In genomic region chr5:72238712-72239445, GRCh38 we compare ENCODE assay signal across 15 cellular contexts.
A peak's percentile ranks its signal among the peaks of the same experiment; 100 is the strongest.
DNase-seq lines count a peak whose midpoint lies in the region; ATAC-seq and TF ChIP-seq lines count a peak whose summit lies in the region.
"Had no signal": no experiment of that assay in that cellular context is flagged by ENCODE, and none has a peak within 500 bp of the region (broad histone marks: within the 10 kb centered on the region; RNA-seq: fewer than 3 reads in every experiment).

No MANE protein-coding gene starts in this region.

- H3K27ac Mint-ChIP-seq in chondrocyte (ENCODE audit: unreplicated experiment) (peak overlapping the region; percentile 69), osteocyte (ENCODE audit: unreplicated experiment) (peak overlapping the region; percentile 45)
- no peak overlapping the region for H3K27ac Mint-ChIP-seq in activated CD8-positive, alpha-beta T cell treated with anti-CD3 and anti-CD28 coated beads for 36 hours

- in situ Hi-C loops in KBM-7 (cut with MboI; ENCODE audit: low pct_unique_long_range_greater_than_20kb, low sequenced_read_pairs): no loop called here

- POLR2A ChIA-PET in activated CD8-positive, alpha-beta T cell treated with anti-CD3 and anti-CD28 coated beads for 36 hours (lab: Charles Lee): interaction anchor here (1.4 kb wide), 1 partner anchor 10 kb away, joined by 3 read pairs; no protein-coding TSS in a partner anchor

- H3K27me3 ChIP-seq in HUES6 (ENCODE audit: control insufficient read depth, insufficient read depth, low read length) (no peaks in the 10 kb centered on the region), iPS-20b (ENCODE audit: insufficient read depth, low read length) (no peaks in the 10 kb centered on the region), psoas muscle (ENCODE audit: insufficient read depth in 3 of 3, low read length in 2 of 3) (no peaks in the 10 kb centered on the region)
- H3K27me3 ChIP-seq: SJSA1 had no signal

- intact Hi-C loops in psoas muscle (cut with DNase I): no loop called here
- intact Hi-C loops in activated CD8-positive, alpha-beta T cell treated with anti-CD3 and anti-CD28 coated beads for 36 hours (cut with micrococcal nuclease): no loop called here

- DNase-seq in chondrocyte (ENCODE audit: low spot score): no peak
- no peak for DNase-seq in osteocyte (ENCODE audit: extremely low spot score, unreplicated experiment)
- no peak for DNase-seq in psoas muscle
- DNase-seq in KBM-7: no peak
- DNase-seq in activated CD8-positive, alpha-beta T cell treated with anti-CD3 and anti-CD28 coated beads for 36 hours: no peak
- no peak for DNase-seq in GM19238 (ENCODE audit: insufficient read length, low spot score)
- DNase-seq: DMS79, MV-4-11, NCI-H1417, NCI-H187 treated with DMSO at 0.1 percent for 48 hours, NCI-H510A treated with DMSO at 0.1 percent for 48 hours, NCI-H82 had no signal

- ATAC-seq in psoas muscle: no peak
- no peak for ATAC-seq in activated CD8-positive, alpha-beta T cell treated with anti-CD3 and anti-CD28 coated beads for 36 hours

- peaks cover 49% of the 10 kb centered on the region for H3K4me1 Mint-ChIP-seq in chondrocyte (ENCODE audit: low read depth)
- peaks cover 33% of the 10 kb centered on the region for H3K4me1 Mint-ChIP-seq in osteocyte (ENCODE audit: unreplicated experiment)
- peaks cover 28% of the 10 kb centered on the region for H3K4me1 Mint-ChIP-seq in activated CD8-positive, alpha-beta T cell treated with anti-CD3 and anti-CD28 coated beads for 36 hours (ENCODE audit: low read depth)

- H3K36me3 ChIP-seq in HUES6 (ENCODE audit: control insufficient read depth, insufficient read depth, low read length): peaks cover 5% of the 10 kb centered on the region; the same call in 1 of the 2 replicates
- H3K36me3 ChIP-seq in iPS-20b (ENCODE audit: insufficient read depth, low read depth, low read length): peaks cover 22% of the 10 kb centered on the region
- H3K36me3 ChIP-seq in psoas muscle (ENCODE audit: insufficient read depth in 1 of 2, low read depth in 1 of 2): peaks cover 0 to 21% of the 10 kb centered on the region in 2 donors

- 83 to 87% (median 84%) methylated on average over 5 of the region's 5 CpGs for WGBS in psoas muscle, 3 donors

- no peaks in the 10 kb centered on the region for H3K27me3 Mint-ChIP-seq in chondrocyte (ENCODE audit: low read depth)
- no peaks in the 10 kb centered on the region for H3K27me3 Mint-ChIP-seq in osteocyte (ENCODE audit: unreplicated experiment)
- H3K27me3 Mint-ChIP-seq in activated CD8-positive, alpha-beta T cell treated with anti-CD3 and anti-CD28 coated beads for 36 hours: no peaks in the 10 kb centered on the region

- H3K4me1 ChIP-seq in HUES6 (ENCODE audit: control insufficient read depth, insufficient read depth, low read length) (peaks cover 50% of the 10 kb centered on the region), iPS-20b (ENCODE audit: insufficient read depth, low read length) (peaks cover 75% of the 10 kb centered on the region), psoas muscle (peaks cover 9% of the 10 kb centered on the region)

- CTCF ChIA-PET in activated CD8-positive, alpha-beta T cell treated with anti-CD3 and anti-CD28 coated beads for 36 hours (lab: Charles Lee): interaction anchor here (1.0 to 1.3 kb wide), 2 partner anchors 8 to 15 kb away, joined by 3 read pairs; no protein-coding TSS in a partner anchor

- H3K9me3 Mint-ChIP-seq in chondrocyte (ENCODE audit: low read depth) (no peaks in the 10 kb centered on the region), osteocyte (ENCODE audit: unreplicated experiment) (no peaks in the 10 kb centered on the region)
- H3K9me3 Mint-ChIP-seq in activated CD8-positive, alpha-beta T cell treated with anti-CD3 and anti-CD28 coated beads for 36 hours: no peaks in the 10 kb centered on the region

- H3K9ac ChIP-seq in HUES6 (ENCODE audit: low read length): no peak overlapping the region
- H3K9ac ChIP-seq in iPS-20b (ENCODE audit: low read depth, low read length): peak overlapping the region; percentile 39; the same call in 1 of the 2 replicates

- H3K36me3 Mint-ChIP-seq in chondrocyte (ENCODE audit: low read depth): peaks cover 2% of the 10 kb centered on the region
- H3K36me3 Mint-ChIP-seq in osteocyte (ENCODE audit: unreplicated experiment): peaks cover 6% of the 10 kb centered on the region
- peaks cover 46% of the 10 kb centered on the region for H3K36me3 Mint-ChIP-seq in activated CD8-positive, alpha-beta T cell treated with anti-CD3 and anti-CD28 coated beads for 36 hours (ENCODE audit: low read depth)

- peak overlapping the region; percentile 51; the same call in 1 of the 2 replicates for H3K27ac ChIP-seq in HUES6 (ENCODE audit: low read depth, low read length)
- peak overlapping the region; percentile 44 for H3K27ac ChIP-seq in iPS-20b (ENCODE audit: low read length)
- no peak overlapping the region for H3K27ac ChIP-seq in psoas muscle
- H3K27ac ChIP-seq: SJSA1 had no signal

- no peak for TF ChIP-seq CTCF in chondrocyte (IDR thresholded peaks at IDR 0.05)
- TF ChIP-seq CTCF in osteocyte (IDR thresholded peaks at IDR 0.05): no peak
- no peak for TF ChIP-seq CTCF in psoas muscle (IDR thresholded peaks at IDR 0.05)
- no peak for TF ChIP-seq CTCF in activated CD8-positive, alpha-beta T cell treated with anti-CD3 and anti-CD28 coated beads for 36 hours (IDR thresholded peaks at IDR 0.05)

- H3K4me3 ChIP-seq in HUES6 (ENCODE audit: low read depth, low read length) (no peak overlapping the region), iPS-20b (ENCODE audit: low read length) (peak overlapping the region; percentile 36; the same call in 1 of the 2 replicates), psoas muscle (no peak overlapping the region)
- H3K4me3 ChIP-seq: SJSA1 had no signal

- H3K4me3 Mint-ChIP-seq in chondrocyte (ENCODE audit: unreplicated experiment) (no peak overlapping the region), osteocyte (ENCODE audit: unreplicated experiment) (no peak overlapping the region)
- H3K4me3 Mint-ChIP-seq in activated CD8-positive, alpha-beta T cell treated with anti-CD3 and anti-CD28 coated beads for 36 hours: no peak overlapping the region

- H3K9me3 ChIP-seq in HUES6 (ENCODE audit: control insufficient read depth, insufficient read depth, low read depth, low read length): no peaks in the 10 kb centered on the region
- no peaks in the 10 kb centered on the region for H3K9me3 ChIP-seq in iPS-20b (ENCODE audit: insufficient read depth, low read depth, low read length)
- H3K9me3 ChIP-seq in psoas muscle: no peaks in the 10 kb centered on the region
- H3K9me3 ChIP-seq: SJSA1 had no signal
